In the genomic region with DNA sequence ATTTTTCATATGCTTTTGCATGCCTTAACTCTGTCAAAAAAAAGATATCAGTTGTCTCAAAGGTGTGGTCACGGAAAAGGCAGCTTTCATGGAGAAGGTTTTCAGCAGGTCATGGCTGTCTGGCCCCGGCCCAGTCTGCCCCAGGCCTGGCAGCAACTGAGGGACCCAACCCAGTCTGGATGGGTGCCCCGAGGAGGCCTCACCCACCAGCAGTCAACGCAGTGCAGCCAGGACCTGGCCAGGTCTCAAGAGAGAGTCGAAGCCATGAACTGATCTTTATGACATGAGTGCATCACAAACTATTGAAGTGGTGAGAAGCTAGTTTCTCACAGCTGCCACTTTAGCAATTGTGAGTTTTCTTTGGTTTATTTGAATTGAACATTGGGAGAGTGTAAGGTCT, we compare ENCODE assay signal across 15 cellular contexts. TPM values are rescaled to one million over a fixed set of nuclear protein-coding genes. Genes with fewer than 3 reads are reported as not detected.
DNase-seq lines count a peak whose midpoint lies in the region; ATAC-seq, FAIRE-seq and TF ChIP-seq lines count a peak whose summit lies in the region.
"Had no signal": no experiment of that assay in that cellular context is flagged by ENCODE, and none has a peak within 500 bp of the region (broad histone marks: within the 10 kb centered on the region; RNA-seq: fewer than 3 reads in every experiment).

No MANE protein-coding gene starts in this region.

- H3K36me3 Mint-ChIP-seq in chondrocyte (ENCODE audit: low read depth), result peaks cover 41% of the 10 kb centered on the region
- peaks cover 17 to 31% of the 10 kb centered on the region in 2 donors for H3K36me3 Mint-ChIP-seq in stimulated activated naive B cell treated with anti-CD40 and anti-IgM and Interleukin-4, amounts not matched to agents 10 μg/mL and 1 μg/mL and 100 μg/mL, for 72 hours
- H3K36me3 Mint-ChIP-seq in activated naive CD8-positive, alpha-beta T cell treated with anti-CD3 and anti-CD28 coated beads, Interleukin-2, amount 50 U/mL, for 24 hours (ENCODE audit: low read depth), result peaks cover 14% of the 10 kb centered on the region

- H3K4me3 Mint-ChIP-seq in chondrocyte (ENCODE audit: unreplicated experiment), result no peak overlapping the region
- H3K4me3 Mint-ChIP-seq in stimulated activated naive B cell treated with anti-CD40 and anti-IgM and Interleukin-4, amounts not matched to agents 10 μg/mL and 1 μg/mL and 100 μg/mL, for 72 hours, result peak overlapping the region; percentile 15 to 23
- no peak overlapping the region for H3K4me3 Mint-ChIP-seq in activated naive CD8-positive, alpha-beta T cell treated with anti-CD3 and anti-CD28 coated beads, Interleukin-2, amount 50 U/mL, for 24 hours
- H3K4me3 Mint-ChIP-seq: type B pancreatic cell had no signal

- intact Hi-C loops in left ventricle myocardium superior (cut with micrococcal nuclease), result no loop called here

- peak overlapping the region; percentile 71 for H3K27ac Mint-ChIP-seq in chondrocyte (ENCODE audit: unreplicated experiment)
- H3K27ac Mint-ChIP-seq in stimulated activated naive B cell treated with anti-CD40 and anti-IgM and Interleukin-4, amounts not matched to agents 10 μg/mL and 1 μg/mL and 100 μg/mL, for 72 hours, result peak overlapping the region; percentile 69
- H3K27ac Mint-ChIP-seq in activated naive CD8-positive, alpha-beta T cell treated with anti-CD3 and anti-CD28 coated beads, Interleukin-2, amount 50 U/mL, for 24 hours, result no peak overlapping the region
- H3K27ac Mint-ChIP-seq: type B pancreatic cell had no signal

- H3K9me3 Mint-ChIP-seq in chondrocyte (ENCODE audit: low read depth), result peaks cover 3% of the 10 kb centered on the region
- no peaks in the 10 kb centered on the region for H3K9me3 Mint-ChIP-seq in stimulated activated naive B cell treated with anti-CD40 and anti-IgM and Interleukin-4, amounts not matched to agents 10 μg/mL and 1 μg/mL and 100 μg/mL, for 72 hours
- peaks cover 9% of the 10 kb centered on the region for H3K9me3 Mint-ChIP-seq in activated naive CD8-positive, alpha-beta T cell treated with anti-CD3 and anti-CD28 coated beads, Interleukin-2, amount 50 U/mL, for 24 hours

- DNase-seq in chondrocyte (ENCODE audit: low spot score), result no peak
- peak; percentile 82 for DNase-seq in left ventricle myocardium superior
- DNase-seq in stimulated activated naive B cell treated with anti-CD40 and anti-IgM and Interleukin-4, amounts not matched to agents 10 μg/mL and 1 μg/mL and 100 μg/mL, for 72 hours, result no peak
- no peak for DNase-seq in HT-29 (ENCODE audit: low spot score)
- no peak for DNase-seq in RCC 7860 (ENCODE audit: low spot score)
- no peak for DNase-seq in HuH-7.5 (ENCODE audit: low spot score)
- DNase-seq in activated naive CD8-positive, alpha-beta T cell treated with anti-CD3 and anti-CD28 coated beads, Interleukin-2, amount 50 U/mL, for 24 hours, result no peak
- DNase-seq: amniotic stem cell; DND-41; effector CD4-positive, alpha-beta T cell; Kasumi-1; lower lobe of right lung; NCI-H524 had no signal

- peak; percentile 18 for ATAC-seq in GM19455 (IDR thresholded peaks at IDR 0.05; ENCODE audit: unreplicated experiment)
- peak; percentile 70 for ATAC-seq in left ventricle myocardium superior
- peak; percentile 20 to 21 for ATAC-seq in stimulated activated naive B cell treated with anti-CD40 and anti-IgM and Interleukin-4, amounts not matched to agents 10 μg/mL and 1 μg/mL and 100 μg/mL, for 72 hours (replicated peaks)
- no peak for ATAC-seq in activated naive CD8-positive, alpha-beta T cell treated with anti-CD3 and anti-CD28 coated beads, Interleukin-2, amount 50 U/mL, for 24 hours

- no peak for TF ChIP-seq CTCF in chondrocyte (IDR thresholded peaks at IDR 0.05)

- H3K4me1 Mint-ChIP-seq in chondrocyte (ENCODE audit: low read depth), result peaks cover 69% of the 10 kb centered on the region
- H3K4me1 Mint-ChIP-seq in stimulated activated naive B cell treated with anti-CD40 and anti-IgM and Interleukin-4, amounts not matched to agents 10 μg/mL and 1 μg/mL and 100 μg/mL, for 72 hours, result peaks cover 30 to 55% of the 10 kb centered on the region in 2 donors
- H3K4me1 Mint-ChIP-seq in activated naive CD8-positive, alpha-beta T cell treated with anti-CD3 and anti-CD28 coated beads, Interleukin-2, amount 50 U/mL, for 24 hours, result peaks cover 8% of the 10 kb centered on the region

- no peaks in the 10 kb centered on the region for H3K27me3 Mint-ChIP-seq in chondrocyte (ENCODE audit: low read depth)
- H3K27me3 Mint-ChIP-seq in stimulated activated naive B cell treated with anti-CD40 and anti-IgM and Interleukin-4, amounts not matched to agents 10 μg/mL and 1 μg/mL and 100 μg/mL, for 72 hours, result no peaks in the 10 kb centered on the region
- H3K27me3 Mint-ChIP-seq in activated naive CD8-positive, alpha-beta T cell treated with anti-CD3 and anti-CD28 coated beads, Interleukin-2, amount 50 U/mL, for 24 hours, result no peaks in the 10 kb centered on the region
- H3K27me3 Mint-ChIP-seq: type B pancreatic cell had no signal

- no peak for FAIRE-seq in RCC 7860 (lab: Jason Lieb, UNC)

RNA-seq across cellular contexts. Expression of a gene that starts 7.9 kb away (rescaled TPM):
- 196 to 204 TPM (median 198 TPM) in 3 replicates for total RNA-seq in chondrocyte
- total RNA-seq in left ventricle myocardium superior, result 82.0 TPM
- not detected in 2 replicates for total RNA-seq in HT-29 (2014; rRNA removed; shearing (Covaris generic))

Comparison
In these comparisons a context has a peak if more than half of its experiments do, and no peak if none do; other contexts are left out.
1. H3K4me3 Mint-ChIP-seq: peak in stimulated activated naive B cell treated with anti-CD40 and anti-IgM and Interleukin-4, amounts not matched to agents 10 μg/mL and 1 μg/mL and 100 μg/mL, for 72 hours (2 of 2); none in chondrocyte (single experiment) and activated naive CD8-positive, alpha-beta T cell treated with anti-CD3 and anti-CD28 coated beads, Interleukin-2, amount 50 U/mL, for 24 hours (single experiment).
2. RNA of a gene that starts 7.9 kb away (total RNA-seq): 196 to 204 TPM in chondrocyte and 82.0 TPM in left ventricle myocardium superior (single experiment); not detected in HT-29; every median in the first group is over 10 times any median in the second.